ENCODE assay signal across 15 cellular contexts in the genomic region with DNA sequence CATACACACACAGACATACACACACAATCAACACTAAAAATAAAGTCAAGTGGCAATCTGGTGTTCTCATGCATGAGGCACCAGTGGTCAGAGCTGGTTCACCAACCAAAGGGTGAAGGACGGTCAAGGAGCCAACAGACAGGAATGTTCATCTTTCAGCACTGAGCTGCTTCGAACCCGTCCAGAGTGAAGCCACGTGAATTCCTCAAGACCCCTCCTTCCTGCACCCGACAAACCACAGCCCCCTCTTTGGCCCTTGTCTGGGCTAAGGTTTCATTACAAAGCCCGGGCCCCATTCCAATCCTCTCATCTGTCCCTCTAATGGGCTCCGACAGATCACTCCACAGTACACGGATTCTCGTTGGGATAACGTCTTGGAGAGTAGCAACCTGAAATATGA.
"Had no signal": no experiment of that assay in that cellular context is flagged by ENCODE, and none has a peak within 500 bp of the region (broad histone marks: within the 10 kb centered on the region; RNA-seq: fewer than 3 reads in every experiment).

No MANE protein-coding gene starts in this region.

- H3K27ac ChIP-seq: ascending aorta, left lung, tibial nerve had no signal

- H3K27me3 Mint-ChIP-seq: activated CD4-positive, alpha-beta memory T cell treated with anti-CD3 and anti-CD28 coated beads, Interleukin-2, amount 10 ng/mL, durations not matched to agents 7 days and 5 days had no signal

- DNase-seq: activated CD4-positive, alpha-beta memory T cell treated with anti-CD3 and anti-CD28 coated beads, Interleukin-2, amount 10 ng/mL, durations not matched to agents 7 days and 5 days; activated CD4-positive, alpha-beta T cell treated with anti-CD3 and anti-CD28 coated beads for 4 hours; activated naive CD4-positive, alpha-beta T cell treated with anti-CD3 and anti-CD28 coated beads, Interleukin-2, amount 50 U/mL, for 16 hours; activated T-cell treated with anti-CD3 and anti-CD28 coated beads, Interleukin-2, amount 50 U/mL, for 4 hours; hypothalamus; islet precursor cell; left lung; retina; stimulated activated naive CD8-positive, alpha-beta T cell treated with anti-CD3 and anti-CD28 coated beads, Interleukin-15, Interleukin-2, amounts not matched to agents 100 U/mL and 50 U/mL, for 24 hours; substantia nigra; T-cell had no signal

- H3K9me3 ChIP-seq: ascending aorta, left lung, tibial nerve had no signal

- H3K4me1 Mint-ChIP-seq: activated CD4-positive, alpha-beta memory T cell treated with anti-CD3 and anti-CD28 coated beads, Interleukin-2, amount 10 ng/mL, durations not matched to agents 7 days and 5 days; T-cell; WTC11 had no signal

- H3K4me3 Mint-ChIP-seq: activated CD4-positive, alpha-beta memory T cell treated with anti-CD3 and anti-CD28 coated beads, Interleukin-2, amount 10 ng/mL, durations not matched to agents 7 days and 5 days; activated T-cell treated with anti-CD3 and anti-CD28 coated beads, Interleukin-2, amount 50 U/mL, for 4 hours; neural crest cell; T-cell; WTC11 had no signal

- H3K27ac Mint-ChIP-seq: activated CD4-positive, alpha-beta memory T cell treated with anti-CD3 and anti-CD28 coated beads, Interleukin-2, amount 10 ng/mL, durations not matched to agents 7 days and 5 days; T-cell; WTC11 had no signal

- H3K4me1 ChIP-seq: ascending aorta, left lung, tibial nerve had no signal

- H3K9me3 Mint-ChIP-seq: activated CD4-positive, alpha-beta memory T cell treated with anti-CD3 and anti-CD28 coated beads, Interleukin-2, amount 10 ng/mL, durations not matched to agents 7 days and 5 days; activated T-cell treated with anti-CD3 and anti-CD28 coated beads, Interleukin-2, amount 50 U/mL, for 4 hours; T-cell; WTC11 had no signal

- H3K36me3 ChIP-seq: ascending aorta, left lung, tibial nerve had no signal

- H3K4me3 ChIP-seq: ascending aorta, left lung, tibial nerve had no signal

- H3K36me3 Mint-ChIP-seq: T-cell, WTC11 had no signal

- ATAC-seq: activated T-cell treated with anti-CD3 and anti-CD28 coated beads, Interleukin-2, amount 50 U/mL, for 4 hours; left lung; stimulated activated naive CD8-positive, alpha-beta T cell treated with anti-CD3 and anti-CD28 coated beads, Interleukin-15, Interleukin-2, amounts not matched to agents 100 U/mL and 50 U/mL, for 24 hours; T-cell; WTC11 had no signal

- H3K27me3 ChIP-seq: ascending aorta, left lung, tibial nerve had no signal
